Comparison of ENCODE assay signal across 16 cellular contexts in the genomic region with DNA sequence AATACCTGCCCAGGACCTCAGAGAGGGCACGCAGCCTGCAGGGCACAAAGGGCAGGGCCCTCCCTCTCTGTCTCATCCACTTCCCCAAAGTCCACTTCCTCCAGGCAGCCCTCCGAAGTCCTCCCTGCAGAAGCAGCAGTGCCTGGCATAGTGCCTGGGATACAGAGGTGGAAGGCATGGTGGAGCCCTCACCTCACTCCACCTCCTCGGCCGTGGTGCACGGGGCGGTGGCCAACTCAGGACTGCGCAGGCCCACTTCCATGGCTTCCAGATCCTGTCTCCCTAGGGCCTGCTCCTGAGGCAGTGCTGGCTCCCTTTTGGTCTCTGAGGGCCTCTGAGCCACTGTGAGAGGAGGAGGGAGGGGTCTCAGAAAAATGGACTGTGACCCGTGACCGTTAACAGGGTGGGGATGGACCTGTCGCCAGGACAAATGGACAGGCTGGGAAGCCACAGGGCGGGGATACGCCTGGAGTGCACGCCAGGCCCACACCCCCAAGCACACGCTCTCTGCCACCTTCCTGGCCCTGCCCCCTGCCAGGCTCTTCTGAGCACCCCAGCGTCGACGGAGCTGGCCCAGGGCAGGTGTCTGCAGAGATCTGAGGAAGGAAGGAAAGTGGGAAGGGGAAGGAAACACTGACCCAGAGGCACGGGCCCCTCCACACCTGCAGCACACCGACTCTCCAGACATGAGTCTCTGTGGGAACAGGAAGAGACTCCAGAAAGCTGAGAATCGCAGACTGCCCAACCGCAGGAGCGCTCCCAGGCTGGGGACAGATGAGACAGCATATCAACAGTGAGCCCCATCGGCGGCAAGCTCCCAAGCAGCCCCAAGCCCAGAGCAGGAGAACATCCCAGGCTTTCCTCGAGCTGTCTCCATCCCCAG. TPM values are rescaled to one million over a fixed set of nuclear protein-coding genes. Genes with fewer than 3 reads are reported as not detected.
A peak's percentile ranks its signal among the peaks of the same experiment; 100 is the strongest.
DNase-seq lines count a peak whose midpoint lies in the region; ATAC-seq, FAIRE-seq and TF ChIP-seq lines count a peak whose summit lies in the region.
"Had no signal": no experiment of that assay in that cellular context is flagged by ENCODE, and none has a peak within 500 bp of the region (broad histone marks: within the 10 kb centered on the region; RNA-seq: fewer than 3 reads in every experiment).

No MANE protein-coding gene starts in this region.

- H3K9ac ChIP-seq in HepG2 (ENCODE audit: insufficient read depth, low read depth, low read length): peak overlapping the region; percentile 64

- BruUV-seq in HepG2 (replicated peaks; lab: Mats Ljungman, UMichigan): no TSS peak

- DNase-seq in activated T-cell treated with anti-CD3 and anti-CD28 coated beads, Interleukin-2, amount 50 U/mL, for 24 hours: no peak
- no peak for DNase-seq in activated T-cell treated with anti-CD3 and anti-CD28 coated beads, Interleukin-2, amount 50 U/mL, for 48 hours
- no peak for DNase-seq in activated T-helper 2 cell treated with anti-CD3 and anti-CD28 coated beads, Interferon-gamma antibody, Interleukin-2, Interleukin-4, amounts not matched to agents 10 μg/mL and 5 μg/mL and 100 μg/mL, durations not matched to agents 14 hours and 24 hours and 36 hours (ENCODE audit: low spot score)
- DNase-seq in HepG2 (ENCODE audit: low spot score): peak; percentile 72
- DNase-seq in stimulated activated naive B cell treated with anti-CD40 and anti-IgM and Interleukin-4, amounts not matched to agents 10 μg/mL and 1 μg/mL and 100 μg/mL, for 72 hours: no peak
- no peak for DNase-seq in HCEC 1CT
- DNase-seq: ACHN, cerebellar nuclear complex, islet precursor cell, NCI-H1105 had no signal

- H3K4me2 ChIP-seq in HepG2 (ENCODE audit: low read depth, low read length): peak overlapping the region; percentile 83

- H3K27ac ChIP-seq in HepG2 (ENCODE audit: extremely low read length, insufficient read depth, low read length): peak overlapping the region; percentile 74
- H3K27ac ChIP-seq: SJSA1, VCaP had no signal

- peaks cover 50% of the 10 kb centered on the region for H3K36me3 Mint-ChIP-seq in activated T-cell treated with anti-CD3 and anti-CD28 coated beads, Interleukin-2, amount 50 U/mL, for 24 hours (ENCODE audit: low read depth)
- H3K36me3 Mint-ChIP-seq in activated T-helper 2 cell treated with anti-CD3 and anti-CD28 coated beads, Interferon-gamma antibody, Interleukin-2, Interleukin-4, amounts not matched to agents 10 μg/mL and 5 μg/mL and 100 μg/mL, durations not matched to agents 14 hours and 24 hours and 36 hours (ENCODE audit: low read depth): peaks cover 2% of the 10 kb centered on the region
- H3K36me3 Mint-ChIP-seq in stimulated activated naive B cell treated with anti-CD40 and anti-IgM and Interleukin-4, amounts not matched to agents 10 μg/mL and 1 μg/mL and 100 μg/mL, for 72 hours: peaks cover 10 to 16% of the 10 kb centered on the region in 2 donors

- H3K27me3 Mint-ChIP-seq in activated T-cell treated with anti-CD3 and anti-CD28 coated beads, Interleukin-2, amount 50 U/mL, for 24 hours: no peaks in the 10 kb centered on the region
- H3K27me3 Mint-ChIP-seq in activated T-helper 2 cell treated with anti-CD3 and anti-CD28 coated beads, Interferon-gamma antibody, Interleukin-2, Interleukin-4, amounts not matched to agents 10 μg/mL and 5 μg/mL and 100 μg/mL, durations not matched to agents 14 hours and 24 hours and 36 hours (ENCODE audit: low read depth): no peaks in the 10 kb centered on the region
- no peaks in the 10 kb centered on the region for H3K27me3 Mint-ChIP-seq in stimulated activated naive B cell treated with anti-CD40 and anti-IgM and Interleukin-4, amounts not matched to agents 10 μg/mL and 1 μg/mL and 100 μg/mL, for 72 hours

- peaks cover 55% of the 10 kb centered on the region for H3K4me1 ChIP-seq in HepG2 (ENCODE audit: insufficient read depth, low read length)
- H3K4me1 ChIP-seq: SJSA1 had no signal

- H3K9me3 ChIP-seq in HepG2 (ENCODE audit: low read length): no peaks in the 10 kb centered on the region
- H3K9me3 ChIP-seq: SJSA1 had no signal

- peak; percentile 61 for FAIRE-seq in HepG2 (lab: Jason Lieb, UNC)
- FAIRE-seq: GM18507, GM19239 had no signal

- peak; percentile 43 to 65; a peak in 3 of 4 replicates for TF ChIP-seq POLR2A in HepG2 (IDR thresholded peaks at IDR 0.05; ENCODE audit: insufficient read depth in 1 of 2, low read depth in 2 of 2, low read length in 2 of 2)

- peaks cover 57% of the 10 kb centered on the region for H3K4me1 Mint-ChIP-seq in activated T-cell treated with anti-CD3 and anti-CD28 coated beads, Interleukin-2, amount 50 U/mL, for 24 hours (ENCODE audit: low read depth)
- H3K4me1 Mint-ChIP-seq in activated T-helper 2 cell treated with anti-CD3 and anti-CD28 coated beads, Interferon-gamma antibody, Interleukin-2, Interleukin-4, amounts not matched to agents 10 μg/mL and 5 μg/mL and 100 μg/mL, durations not matched to agents 14 hours and 24 hours and 36 hours (ENCODE audit: low read depth): peaks cover 4% of the 10 kb centered on the region
- H3K4me1 Mint-ChIP-seq in stimulated activated naive B cell treated with anti-CD40 and anti-IgM and Interleukin-4, amounts not matched to agents 10 μg/mL and 1 μg/mL and 100 μg/mL, for 72 hours: peaks cover 37 to 76% of the 10 kb centered on the region in 2 donors

- H3K27ac Mint-ChIP-seq in activated T-cell treated with anti-CD3 and anti-CD28 coated beads, Interleukin-2, amount 50 U/mL, for 24 hours: peak overlapping the region; percentile 55
- peak overlapping the region; percentile 22 for H3K27ac Mint-ChIP-seq in activated T-helper 2 cell treated with anti-CD3 and anti-CD28 coated beads, Interferon-gamma antibody, Interleukin-2, Interleukin-4, amounts not matched to agents 10 μg/mL and 5 μg/mL and 100 μg/mL, durations not matched to agents 14 hours and 24 hours and 36 hours
- peak overlapping the region; percentile 14 for H3K27ac Mint-ChIP-seq in stimulated activated naive B cell treated with anti-CD40 and anti-IgM and Interleukin-4, amounts not matched to agents 10 μg/mL and 1 μg/mL and 100 μg/mL, for 72 hours

- no peak for TF ChIP-seq CTCF in HepG2 (CRISPR knock-in tag; IDR thresholded peaks at IDR 0.05)

- H3K36me3 ChIP-seq in HepG2 (replicated peaks in 1 of 2; ENCODE audit: control insufficient read depth in 1 of 2, insufficient read depth in 2 of 2, low read length in 2 of 2): peaks cover 0 to 16% of the 10 kb centered on the region in 2 experiments; a peak in 1 of 5 replicates

- peaks cover 26% of the 10 kb centered on the region; the same call in 1 of the 2 replicates for H4K20me1 ChIP-seq in HepG2 (ENCODE audit: insufficient read depth, low read length)

- in situ Hi-C loops in HepG2 (cut with HindIII; ENCODE audit: extremely low pct_ligation_motif_present, low pct_unique_long_range_greater_than_20kb): no loop called here

- CTCF ChIA-PET in HepG2 (lab: Yijun Ruan, JAX; ENCODE audit: low intra/inter-chr PET ratio, low total read pairs): no interaction called here

- WGBS in HepG2 (ENCODE audit: low lambda C conversion rate): 18% methylated on average over 17 of the region's 25 CpGs

- peak overlapping the region; percentile 49 to 72 (median 70); a peak in 5 of 6 replicates for H3K4me3 ChIP-seq in HepG2 (replicated peaks in 1 of 3; ENCODE audit: insufficient read depth in 1 of 3, low read depth in 2 of 3, low read length in 3 of 3)
- H3K4me3 ChIP-seq: SJSA1 had no signal

- no peaks in the 10 kb centered on the region for H3K9me3 Mint-ChIP-seq in activated T-cell treated with anti-CD3 and anti-CD28 coated beads, Interleukin-2, amount 50 U/mL, for 24 hours
- no peaks in the 10 kb centered on the region for H3K9me3 Mint-ChIP-seq in activated T-helper 2 cell treated with anti-CD3 and anti-CD28 coated beads, Interferon-gamma antibody, Interleukin-2, Interleukin-4, amounts not matched to agents 10 μg/mL and 5 μg/mL and 100 μg/mL, durations not matched to agents 14 hours and 24 hours and 36 hours
- no peaks in the 10 kb centered on the region for H3K9me3 Mint-ChIP-seq in stimulated activated naive B cell treated with anti-CD40 and anti-IgM and Interleukin-4, amounts not matched to agents 10 μg/mL and 1 μg/mL and 100 μg/mL, for 72 hours

- POLR2A ChIA-PET in HepG2 (lab: Yijun Ruan, JAX): interaction anchor here (0.7 to 1.4 kb wide), 7 partner anchors 18 to 1196 kb away, joined by 3 to 6 read pairs (median 4); no protein-coding TSS in a partner anchor

- peaks cover 57% of the 10 kb centered on the region for H3K79me2 ChIP-seq in HepG2 (ENCODE audit: insufficient read depth, low read length)

- intact Hi-C loops in activated T-helper 2 cell treated with anti-CD3 and anti-CD28 coated beads, Interferon-gamma antibody, Interleukin-2, Interleukin-4, amounts not matched to agents 10 μg/mL and 5 μg/mL and 100 μg/mL, durations not matched to agents 14 hours and 24 hours and 36 hours (cut with micrococcal nuclease): no loop called here
- intact Hi-C loops in HepG2 (cut with micrococcal nuclease; ENCODE audit: unreplicated experiment): no loop called here

- TF ChIP-seq EP300 in HepG2 (IDR thresholded peaks at IDR 0.05; ENCODE audit: low read depth in 2 of 2, low read length in 2 of 2) (no peak), HepG2 (CRISPR knock-in tag; IDR thresholded peaks at IDR 0.05; ENCODE audit: borderline replicate concordance) (no peak)

- H2AFZ ChIP-seq in HepG2 (ENCODE audit: low read length): no peak overlapping the region

- TF ChIP-seq RAD21 in HepG2 (CRISPR knock-in tag; IDR thresholded peaks at IDR 0.05): no peak

- H3K27me3 ChIP-seq in HepG2 (ENCODE audit: control insufficient read depth in 1 of 2, insufficient read depth in 2 of 2, low read length in 2 of 2): no peaks in the 10 kb centered on the region
- H3K27me3 ChIP-seq: SJSA1 had no signal

- ATAC-seq in HepG2: peak; percentile 77
- ATAC-seq in stimulated activated naive B cell treated with anti-CD40 and anti-IgM and Interleukin-4, amounts not matched to agents 10 μg/mL and 1 μg/mL and 100 μg/mL, for 72 hours (replicated peaks): no peak
- no peak for ATAC-seq in HG03196 (IDR thresholded peaks at IDR 0.05; ENCODE audit: unreplicated experiment)
- ATAC-seq in HG03571 (IDR thresholded peaks at IDR 0.05; ENCODE audit: unreplicated experiment): no peak

- no peak overlapping the region for H3K4me3 Mint-ChIP-seq in activated T-cell treated with anti-CD3 and anti-CD28 coated beads, Interleukin-2, amount 50 U/mL, for 24 hours
- H3K4me3 Mint-ChIP-seq in activated T-helper 2 cell treated with anti-CD3 and anti-CD28 coated beads, Interferon-gamma antibody, Interleukin-2, Interleukin-4, amounts not matched to agents 10 μg/mL and 5 μg/mL and 100 μg/mL, durations not matched to agents 14 hours and 24 hours and 36 hours (ENCODE audit: low read depth): no peak overlapping the region
- no peak overlapping the region for H3K4me3 Mint-ChIP-seq in stimulated activated naive B cell treated with anti-CD40 and anti-IgM and Interleukin-4, amounts not matched to agents 10 μg/mL and 1 μg/mL and 100 μg/mL, for 72 hours

RNA-seq across cellular contexts. Expression of gene REXO1, which starts 8.4 kb away (rescaled TPM):
- total RNA-seq in activated T-helper 2 cell treated with anti-CD3 and anti-CD28 coated beads, Interferon-gamma antibody, Interleukin-2, Interleukin-4, amounts not matched to agents 10 μg/mL and 5 μg/mL and 100 μg/mL, durations not matched to agents 14 hours and 24 hours and 36 hours: 55.2 and 56.6 TPM in 2 replicates
- 3.0 and 5.0 TPM in 2 replicates for total RNA-seq in HepG2 (2016; rRNA removed; fragmentation: Illumina TruSeq; extraction: Trizol)
- total RNA-seq in HepG2 (2016; cell fraction: cytosol; rRNA removed; fragmentation: Illumina TruSeq; extraction: Trizol; ENCODE audit: low read depth): 1.1 and 3.2 TPM in 2 replicates
- 4.1 and 5.2 TPM in 2 replicates for total RNA-seq in HepG2 (2016; cell fraction: insoluble cytoplasmic fraction; rRNA removed; fragmentation: Illumina TruSeq; extraction: Trizol)
- total RNA-seq in HepG2 (2016; cell fraction: membrane; rRNA removed; fragmentation: Illumina TruSeq; extraction: Trizol): 3.9 and 4.2 TPM in 2 replicates
- 6.0 and 7.6 TPM in 2 replicates for total RNA-seq in HepG2 (2016; cell fraction: nucleus; rRNA removed; fragmentation: Illumina TruSeq; extraction: Trizol)
- polyA plus RNA-seq in HepG2 (2011; rRNA removed): 11.2 and 13.0 TPM in 2 replicates
- 8.7 and 9.8 TPM in 2 replicates for polyA plus RNA-seq in HepG2 (2011; cell fraction: cytosol; rRNA removed)
- 91.1 and 123 TPM in 2 replicates for polyA plus RNA-seq in HepG2 (2011; cell fraction: nucleus; rRNA removed)
- 13.8 and 15.4 TPM in 2 replicates for polyA plus RNA-seq in HepG2 (2012)
- 1.7 and 1.8 TPM in 2 replicates for polyA plus RNA-seq in HepG2 (2016; cell fraction: cytosol; fragmentation: Illumina TruSeq; extraction: Trizol; ENCODE audit: low read depth)
- 7.3 and 10.0 TPM in 2 replicates for polyA plus RNA-seq in HepG2 (2016; cell fraction: insoluble cytoplasmic fraction; fragmentation: Illumina TruSeq; extraction: Trizol; ENCODE audit: low read depth)
- polyA plus RNA-seq in HepG2 (2016; cell fraction: membrane; fragmentation: Illumina TruSeq; extraction: Trizol; ENCODE audit: low read depth): 5.1 and 5.3 TPM in 2 replicates
- 39.5 and 44.1 TPM in 2 replicates for polyA plus RNA-seq in HepG2 (2016; cell fraction: nucleus; fragmentation: Illumina TruSeq; extraction: Trizol; ENCODE audit: insufficient read depth, low read depth)
- polyA minus RNA-seq in HepG2 (2011; rRNA and poly(A)+ RNA removed; ENCODE audit: low replicate concordance): 16.3 and 19.1 TPM in 2 replicates
- polyA minus RNA-seq in HepG2 (2011; cell fraction: cytosol; rRNA and poly(A)+ RNA removed): 5.5 and 7.7 TPM in 2 replicates
- 9.3 and 10.8 TPM in 2 replicates for polyA minus RNA-seq in HepG2 (2011; cell fraction: nucleus; rRNA and poly(A)+ RNA removed)

RNA-seq across cellular contexts. Expression of gene KLF16, which starts 23.5 kb away (rescaled TPM):
- 31.2 and 32.1 TPM in 2 replicates for total RNA-seq in activated T-helper 2 cell treated with anti-CD3 and anti-CD28 coated beads, Interferon-gamma antibody, Interleukin-2, Interleukin-4, amounts not matched to agents 10 μg/mL and 5 μg/mL and 100 μg/mL, durations not matched to agents 14 hours and 24 hours and 36 hours
- total RNA-seq in HepG2 (2016; rRNA removed; fragmentation: Illumina TruSeq; extraction: Trizol): 6.2 and 6.7 TPM in 2 replicates
- total RNA-seq in HepG2 (2016; cell fraction: cytosol; rRNA removed; fragmentation: Illumina TruSeq; extraction: Trizol; ENCODE audit: low read depth): 2.1 and 2.2 TPM in 2 replicates
- 5.5 and 5.9 TPM in 2 replicates for total RNA-seq in HepG2 (2016; cell fraction: insoluble cytoplasmic fraction; rRNA removed; fragmentation: Illumina TruSeq; extraction: Trizol)
- total RNA-seq in HepG2 (2016; cell fraction: membrane; rRNA removed; fragmentation: Illumina TruSeq; extraction: Trizol): 8.3 and 8.9 TPM in 2 replicates
- 4.0 and 4.8 TPM in 2 replicates for total RNA-seq in HepG2 (2016; cell fraction: nucleus; rRNA removed; fragmentation: Illumina TruSeq; extraction: Trizol)
- polyA plus RNA-seq in HepG2 (2011; rRNA removed): 3.5 and 4.7 TPM in 2 replicates
- polyA plus RNA-seq in HepG2 (2011; cell fraction: cytosol; rRNA removed): 3.7 and 7.0 TPM in 2 replicates
- polyA plus RNA-seq in HepG2 (2011; cell fraction: nucleus; rRNA removed): 16.7 and 31.9 TPM in 2 replicates
- polyA plus RNA-seq in HepG2 (2012): 8.3 and 9.4 TPM in 2 replicates
- 3.2 and 3.4 TPM in 2 replicates for polyA plus RNA-seq in HepG2 (2016; cell fraction: cytosol; fragmentation: Illumina TruSeq; extraction: Trizol; ENCODE audit: low read depth)
- 12.0 and 14.3 TPM in 2 replicates for polyA plus RNA-seq in HepG2 (2016; cell fraction: insoluble cytoplasmic fraction; fragmentation: Illumina TruSeq; extraction: Trizol; ENCODE audit: low read depth)
- 8.9 and 9.3 TPM in 2 replicates for polyA plus RNA-seq in HepG2 (2016; cell fraction: membrane; fragmentation: Illumina TruSeq; extraction: Trizol; ENCODE audit: low read depth)
- 11.4 and 12.0 TPM in 2 replicates for polyA plus RNA-seq in HepG2 (2016; cell fraction: nucleus; fragmentation: Illumina TruSeq; extraction: Trizol; ENCODE audit: insufficient read depth, low read depth)
- polyA minus RNA-seq in HepG2 (2011; rRNA and poly(A)+ RNA removed; ENCODE audit: low replicate concordance): 3.1 and 9.7 TPM in 2 replicates
- polyA minus RNA-seq in HepG2 (2011; cell fraction: cytosol; rRNA and poly(A)+ RNA removed): 8.9 and 15.3 TPM in 2 replicates
- 2.1 and 2.2 TPM in 2 replicates for polyA minus RNA-seq in HepG2 (2011; cell fraction: nucleus; rRNA and poly(A)+ RNA removed)

RNA-seq across cellular contexts. Expression of gene ATP8B3, which starts 27.8 kb away (rescaled TPM):
- total RNA-seq in activated T-helper 2 cell treated with anti-CD3 and anti-CD28 coated beads, Interferon-gamma antibody, Interleukin-2, Interleukin-4, amounts not matched to agents 10 μg/mL and 5 μg/mL and 100 μg/mL, durations not matched to agents 14 hours and 24 hours and 36 hours: 11.3 and 11.5 TPM in 2 replicates
- 1.8 and 2.6 TPM in 2 replicates for total RNA-seq in HepG2 (2016; rRNA removed; fragmentation: Illumina TruSeq; extraction: Trizol)
- total RNA-seq in HepG2 (2016; cell fraction: cytosol; rRNA removed; fragmentation: Illumina TruSeq; extraction: Trizol; ENCODE audit: low read depth): 0.35 and 0.40 TPM in 2 replicates
- total RNA-seq in HepG2 (2016; cell fraction: insoluble cytoplasmic fraction; rRNA removed; fragmentation: Illumina TruSeq; extraction: Trizol): 1.8 and 2.6 TPM in 2 replicates
- 1.2 and 1.7 TPM in 2 replicates for total RNA-seq in HepG2 (2016; cell fraction: membrane; rRNA removed; fragmentation: Illumina TruSeq; extraction: Trizol)
- 1.9 and 3.5 TPM in 2 replicates for total RNA-seq in HepG2 (2016; cell fraction: nucleus; rRNA removed; fragmentation: Illumina TruSeq; extraction: Trizol)
- polyA plus RNA-seq in HepG2 (2011; rRNA removed): 5.8 and 5.9 TPM in 2 replicates
- 3.8 and 4.8 TPM in 2 replicates for polyA plus RNA-seq in HepG2 (2011; cell fraction: cytosol; rRNA removed)
- polyA plus RNA-seq in HepG2 (2011; cell fraction: nucleus; rRNA removed): 10.6 and 12.8 TPM in 2 replicates
- 2.4 and 2.5 TPM in 2 replicates for polyA plus RNA-seq in HepG2 (2012)
- 0.36 and 0.59 TPM in 2 replicates for polyA plus RNA-seq in HepG2 (2016; cell fraction: cytosol; fragmentation: Illumina TruSeq; extraction: Trizol; ENCODE audit: low read depth)
- polyA plus RNA-seq in HepG2 (2016; cell fraction: insoluble cytoplasmic fraction; fragmentation: Illumina TruSeq; extraction: Trizol; ENCODE audit: low read depth): 1.1 and 2.2 TPM in 2 replicates
- 0.69 and 0.98 TPM in 2 replicates for polyA plus RNA-seq in HepG2 (2016; cell fraction: membrane; fragmentation: Illumina TruSeq; extraction: Trizol; ENCODE audit: low read depth)
- polyA plus RNA-seq in HepG2 (2016; cell fraction: nucleus; fragmentation: Illumina TruSeq; extraction: Trizol; ENCODE audit: insufficient read depth, low read depth): 9.6 and 11.4 TPM in 2 replicates
- 10.3 and 16.8 TPM in 2 replicates for polyA minus RNA-seq in HepG2 (2011; rRNA and poly(A)+ RNA removed; ENCODE audit: low replicate concordance)
- 4.6 and 5.4 TPM in 2 replicates for polyA minus RNA-seq in HepG2 (2011; cell fraction: cytosol; rRNA and poly(A)+ RNA removed)
- polyA minus RNA-seq in HepG2 (2011; cell fraction: nucleus; rRNA and poly(A)+ RNA removed): 2.7 and 3.0 TPM in 2 replicates

RNA-seq across cellular contexts. Expression of gene ABHD17A, which starts 45.4 kb away (rescaled TPM):
- 100 and 102 TPM in 2 replicates for total RNA-seq in activated T-helper 2 cell treated with anti-CD3 and anti-CD28 coated beads, Interferon-gamma antibody, Interleukin-2, Interleukin-4, amounts not matched to agents 10 μg/mL and 5 μg/mL and 100 μg/mL, durations not matched to agents 14 hours and 24 hours and 36 hours
- total RNA-seq in HepG2 (2016; rRNA removed; fragmentation: Illumina TruSeq; extraction: Trizol): 27.9 and 40.8 TPM in 2 replicates
- 52.2 and 64.4 TPM in 2 replicates for total RNA-seq in HepG2 (2016; cell fraction: cytosol; rRNA removed; fragmentation: Illumina TruSeq; extraction: Trizol; ENCODE audit: low read depth)
- 24.0 and 37.3 TPM in 2 replicates for total RNA-seq in HepG2 (2016; cell fraction: insoluble cytoplasmic fraction; rRNA removed; fragmentation: Illumina TruSeq; extraction: Trizol)
- total RNA-seq in HepG2 (2016; cell fraction: membrane; rRNA removed; fragmentation: Illumina TruSeq; extraction: Trizol): 65.2 and 82.2 TPM in 2 replicates
- 17.1 and 19.3 TPM in 2 replicates for total RNA-seq in HepG2 (2016; cell fraction: nucleus; rRNA removed; fragmentation: Illumina TruSeq; extraction: Trizol)
- polyA plus RNA-seq in HepG2 (2011; rRNA removed): 27.7 and 44.6 TPM in 2 replicates
- polyA plus RNA-seq in HepG2 (2011; cell fraction: cytosol; rRNA removed): 25.9 and 53.1 TPM in 2 replicates
- polyA plus RNA-seq in HepG2 (2011; cell fraction: nucleus; rRNA removed): 72.5 and 83.8 TPM in 2 replicates
- 11.9 and 16.2 TPM in 2 replicates for polyA plus RNA-seq in HepG2 (2012)
- 51.0 and 62.5 TPM in 2 replicates for polyA plus RNA-seq in HepG2 (2016; cell fraction: cytosol; fragmentation: Illumina TruSeq; extraction: Trizol; ENCODE audit: low read depth)
- 25.3 and 27.0 TPM in 2 replicates for polyA plus RNA-seq in HepG2 (2016; cell fraction: insoluble cytoplasmic fraction; fragmentation: Illumina TruSeq; extraction: Trizol; ENCODE audit: low read depth)
- polyA plus RNA-seq in HepG2 (2016; cell fraction: membrane; fragmentation: Illumina TruSeq; extraction: Trizol; ENCODE audit: low read depth): 54.6 and 60.4 TPM in 2 replicates
- polyA plus RNA-seq in HepG2 (2016; cell fraction: nucleus; fragmentation: Illumina TruSeq; extraction: Trizol; ENCODE audit: insufficient read depth, low read depth): 38.7 and 42.0 TPM in 2 replicates
- 15.0 and 50.9 TPM in 2 replicates for polyA minus RNA-seq in HepG2 (2011; rRNA and poly(A)+ RNA removed; ENCODE audit: low replicate concordance)
- 17.2 and 18.0 TPM in 2 replicates for polyA minus RNA-seq in HepG2 (2011; cell fraction: cytosol; rRNA and poly(A)+ RNA removed)
- 5.7 and 5.8 TPM in 2 replicates for polyA minus RNA-seq in HepG2 (2011; cell fraction: nucleus; rRNA and poly(A)+ RNA removed)
